ENCODE assay signal across 11 cellular contexts in genomic region chr4:176482972-176483371, GRCh38.
"Had no signal": no experiment of that assay in that cellular context is flagged by ENCODE, and none has a peak within 500 bp of the region (broad histone marks: within the 10 kb centered on the region; RNA-seq: fewer than 3 reads in every experiment).

No MANE protein-coding gene starts in this region.

- H3K4me2 ChIP-seq: GM23338 had no signal

- FAIRE-seq: H1, H54 had no signal

- H3K9me3 ChIP-seq: HAP-1 had no signal

- H3K9ac ChIP-seq: GM23248 had no signal

- H2AFZ ChIP-seq: GM23248, GM23338 had no signal

- H3K27ac ChIP-seq: GM23248 had no signal

- DNase-seq: GM23248, GOT3, H7, H9, HCEC 1CT, HFFc6 had no signal

- H3K4me1 ChIP-seq: HAP-1 had no signal

- H3K4me3 ChIP-seq: GM23248, GM23338, HAP-1 had no signal

- ATAC-seq: GM23338, HCT116 had no signal

- H3K36me3 ChIP-seq: HAP-1 had no signal
